In genomic region chr22:43884600-43885318, GRCh38 we compare ENCODE assay signal across 9 cellular contexts. TPM values are rescaled to one million over a fixed set of nuclear protein-coding genes. Genes with fewer than 3 reads are reported as not detected.
DNase-seq lines count a peak whose midpoint lies in the region; ATAC-seq, FAIRE-seq and TF ChIP-seq lines count a peak whose summit lies in the region.
"Had no signal": no experiment of that assay in that cellular context is flagged by ENCODE, and none has a peak within 500 bp of the region (broad histone marks: within the 10 kb centered on the region; RNA-seq: fewer than 3 reads in every experiment).

No MANE protein-coding gene starts in this region.

- peak; percentile 79 for ATAC-seq in HG02798 (IDR thresholded peaks at IDR 0.05; ENCODE audit: poor library complexity, unreplicated experiment)
- ATAC-seq in pancreas, result peak in 3 of 4 donors; percentile 66 to 75 (median 72)
- ATAC-seq in GM18511 (IDR thresholded peaks at IDR 0.05; ENCODE audit: unreplicated experiment), result no peak

- DNase-seq in NCI-H510A treated with DMSO at 0.1 percent for 48 hours (lab: John Stamatoyannopoulos, UW), result peak; percentile 20
- DNase-seq in NCI-H510A (lab: John Stamatoyannopoulos, UW), result no peak
- DNase-seq in NCI-H2227 treated with DMSO at 0.1 percent for 48 hours (lab: John Stamatoyannopoulos, UW), result peak; percentile 11
- peak; percentile 36 for DNase-seq in activated T-cell treated with anti-CD3 and anti-CD28 coated beads for 1 hour (ENCODE audit: low read depth)
- peak; percentile 25 to 53 for DNase-seq in fibroblast of lung (ENCODE audit: low read depth in 2 of 2)
- DNase-seq in pancreas, result peak in 4 of 6 donors; percentile 29 to 90 (median 56)

- WGBS in pancreas, 2 donors, result 21 to 22% methylated on average over 18 of the region's 18 CpGs

- H3K4me1 ChIP-seq in fibroblast of lung (ENCODE audit: control insufficient read depth, extremely low read depth, insufficient read depth, low read length) (no peaks in the 10 kb centered on the region), pancreas (no peaks in the 10 kb centered on the region)

- H2AFZ ChIP-seq in fibroblast of lung (ENCODE audit: low read length), result no peak overlapping the region

- TF ChIP-seq CTCF in fibroblast of lung (conservative IDR thresholded peaks at IDR 0.05 in 1 of 2, IDR thresholded peaks at IDR 0.05 in 1 of 2; ENCODE audit: low read depth in 1 of 2, low read length in 2 of 2) (peak; percentile 79 to 84), pancreas (IDR thresholded peaks at IDR 0.05) (peak; percentile 52 to 81 (median 61))

- H3K9ac ChIP-seq in fibroblast of lung (ENCODE audit: insufficient read depth, low read length), result no peak overlapping the region

- peaks cover 2% of the 10 kb centered on the region for H3K27me3 ChIP-seq in fibroblast of lung (ENCODE audit: control insufficient read depth, insufficient read depth, low read length)
- peaks cover 0 to 10% (median 0%) of the 10 kb centered on the region in 4 donors for H3K27me3 ChIP-seq in pancreas

- no peaks in the 10 kb centered on the region for H4K20me1 ChIP-seq in fibroblast of lung (ENCODE audit: control insufficient read depth, extremely low read depth, insufficient read depth, low read length)

- no peaks in the 10 kb centered on the region for H3K36me3 ChIP-seq in fibroblast of lung (ENCODE audit: control insufficient read depth, insufficient read depth, low read length)
- no peaks in the 10 kb centered on the region for H3K36me3 ChIP-seq in pancreas

- H3K9me3 ChIP-seq in fibroblast of lung (ENCODE audit: control insufficient read depth, insufficient read depth, low read depth, low read length), result no peaks in the 10 kb centered on the region
- H3K9me3 ChIP-seq in pancreas, result no peaks in the 10 kb centered on the region

- H3K4me3 ChIP-seq in fibroblast of lung (replicated peaks in 1 of 4; ENCODE audit: control extremely low read depth in 1 of 4, insufficient read depth in 1 of 4, low read depth in 3 of 4, low read length in 4 of 4), result no peak overlapping the region
- no peak overlapping the region for H3K4me3 ChIP-seq in pancreas

- H3K79me2 ChIP-seq in fibroblast of lung (ENCODE audit: control insufficient read depth, insufficient read depth, low read length), result no peaks in the 10 kb centered on the region

- no peak overlapping the region for H3K27ac ChIP-seq in fibroblast of lung (ENCODE audit: insufficient read depth, low read length)
- H3K27ac ChIP-seq in pancreas, result no peak overlapping the region

- intact Hi-C loops in pancreas (cut with DNase I), result no loop called here

- FAIRE-seq in pancreas (lab: Jason Lieb, UNC), result no peak
- FAIRE-seq: colon had no signal

- H3K4me2 ChIP-seq in fibroblast of lung (ENCODE audit: extremely low read depth, insufficient read depth, low read length), result no peak overlapping the region

RNA-seq across cellular contexts. Expression of gene PNPLA5, which starts 7.1 kb away (rescaled TPM):
- total RNA-seq in fibroblast of lung (under 0.01 and 0.33 TPM in 2 replicates), pancreas (not detected)
- polyA plus RNA-seq in fibroblast of lung (0.06 TPM in 1 of 2 replicates, not detected in the other), pancreas (not detected)
- 0.08 TPM in 1 of 2 replicates, not detected in the other for polyA plus RNA-seq in fibroblast of lung (2012)
- polyA minus RNA-seq in fibroblast of lung (ENCODE audit: low replicate concordance), result not detected in 2 replicates

RNA-seq across cellular contexts. Expression of gene SULT4A1, which starts 22.4 kb away (rescaled TPM):
- total RNA-seq in fibroblast of lung, result under 0.01 and 0.50 TPM in 2 replicates
- polyA plus RNA-seq in fibroblast of lung, result 0.09 and 0.16 TPM in 2 replicates
- polyA plus RNA-seq in fibroblast of lung (2012), result 0.08 TPM in 1 of 2 replicates, not detected in the other
- polyA minus RNA-seq in fibroblast of lung (ENCODE audit: low replicate concordance), result not detected in 2 replicates
- total RNA-seq in pancreas, result under 1 TPM in 5 of 6 donors, not detected in 1; 0.09 to 0.47 (median 0.25) TPM
- 1 to 10 TPM; 1.1 to 5.4 TPM for polyA plus RNA-seq in pancreas

RNA-seq across cellular contexts. Expression of gene PNPLA3, which starts 38.8 kb away (rescaled TPM):
- total RNA-seq in fibroblast of lung (3.6 and 12.6 TPM in 2 replicates), pancreas (under 1 TPM in 4 of 6 donors, not detected in 2; 0.16 to 0.70 (median 0.26) TPM)
- polyA plus RNA-seq in fibroblast of lung (4.6 and 6.8 TPM in 2 replicates), pancreas (under 1 TPM; 0.07 to 0.19 TPM)
- polyA plus RNA-seq in fibroblast of lung (2012), result 3.0 and 4.7 TPM in 2 replicates
- polyA minus RNA-seq in fibroblast of lung (ENCODE audit: low replicate concordance), result 2.3 and 3.2 TPM in 2 replicates
